In genomic region chr20:63128956-63129355, GRCh38 we compare ENCODE assay signal across 29 cellular contexts.
DNase-seq lines count a peak whose midpoint lies in the region; ATAC-seq, FAIRE-seq and TF ChIP-seq lines count a peak whose summit lies in the region.
"Had no signal": no experiment of that assay in that cellular context is flagged by ENCODE, and none has a peak within 500 bp of the region (broad histone marks: within the 10 kb centered on the region; RNA-seq: fewer than 3 reads in every experiment).

No MANE protein-coding gene starts in this region.

- 89 to 90% methylated on average over 8 to 17 of the region's 17 CpGs for WGBS in endodermal cell (ENCODE audit: insufficient coverage in 1 of 2, insufficient read length in 1 of 2), 2 experiments

- DNase-seq in left ventricle myocardium inferior (peak; percentile 3), right atrium auricular region (ENCODE audit: low spot score) (no peak), endodermal cell (peak; percentile 24), osteocyte (ENCODE audit: extremely low spot score, unreplicated experiment) (peak; percentile 84), RCC 7860 (ENCODE audit: low spot score) (no peak), NCI-H1436 treated with DMSO at 0.1 percent for 48 hours (lab: John Stamatoyannopoulos, UW) (no peak)
- DNase-seq: ACHN; activated naive CD8-positive, alpha-beta T cell treated with anti-CD3 and anti-CD28 coated beads, Interleukin-2, amount 50 U/mL, for 24 hours; BE2C; central memory CD4-positive, alpha-beta T cell; DMS153; effector memory CD8-positive, alpha-beta T cell; erythroblast; midbrain; naive thymus-derived CD4-positive, alpha-beta T cell; NCI-H1417 treated with DMSO at 0.1 percent for 48 hours; NCI-H2081 treated with DMSO at 0.1 percent for 48 hours; NCI-H2227 treated with DMSO at 0.1 percent for 48 hours; NCI-H69; occipital lobe; stimulated activated naive CD4-positive, alpha-beta T cell; uterus had no signal

- no peak overlapping the region for H3K9ac ChIP-seq in endodermal cell (ENCODE audit: extremely low read depth, low read length, poor library complexity, severe bottlenecking)

- no peak for FAIRE-seq in RCC 7860 (lab: Jason Lieb, UNC)
- FAIRE-seq: GM12891 had no signal

- H3K4me3 ChIP-seq in left ventricle myocardium inferior (no peak overlapping the region), right atrium auricular region (no peak overlapping the region), endodermal cell (ENCODE audit: low read length) (no peak overlapping the region)
- H3K4me3 ChIP-seq: left lung, skin epidermis, uterus had no signal

- H3K9me3 ChIP-seq in left ventricle myocardium inferior (replicated peaks) (no peaks in the 10 kb centered on the region), right atrium auricular region (no peaks in the 10 kb centered on the region), endodermal cell (ENCODE audit: control insufficient read depth, low read length) (no peaks in the 10 kb centered on the region)
- H3K9me3 ChIP-seq: BE2C, left lung, uterus had no signal

- H3K27me3 ChIP-seq in left ventricle myocardium inferior (ENCODE audit: low read depth) (peaks cover 100% of the 10 kb centered on the region), right atrium auricular region (no peaks in the 10 kb centered on the region), endodermal cell (ENCODE audit: control insufficient read depth, insufficient read depth, low read length, poor library complexity, severe bottlenecking) (peaks cover 5% of the 10 kb centered on the region)
- H3K27me3 ChIP-seq: uterus had no signal

- H3K4me3 Mint-ChIP-seq in endodermal cell (no peak overlapping the region), osteocyte (ENCODE audit: unreplicated experiment) (no peak overlapping the region)
- H3K4me3 Mint-ChIP-seq: activated CD4-positive, alpha-beta T cell treated with anti-CD3 and anti-CD28 coated beads for 36 hours; activated naive CD8-positive, alpha-beta T cell treated with anti-CD3 and anti-CD28 coated beads, Interleukin-2, amount 50 U/mL, for 24 hours; effector memory CD8-positive, alpha-beta T cell; H9; naive thymus-derived CD4-positive, alpha-beta T cell had no signal

- H3K4me1 Mint-ChIP-seq in endodermal cell = no peaks in the 10 kb centered on the region
- no peaks in the 10 kb centered on the region for H3K4me1 Mint-ChIP-seq in osteocyte (ENCODE audit: unreplicated experiment)
- H3K4me1 Mint-ChIP-seq: activated CD4-positive, alpha-beta T cell treated with anti-CD3 and anti-CD28 coated beads for 36 hours; activated naive CD8-positive, alpha-beta T cell treated with anti-CD3 and anti-CD28 coated beads, Interleukin-2, amount 50 U/mL, for 24 hours; naive thymus-derived CD4-positive, alpha-beta T cell had no signal

- TF ChIP-seq CTCF in left ventricle myocardium inferior (IDR thresholded peaks at IDR 0.05; ENCODE audit: borderline replicate concordance) (no peak), right atrium auricular region (IDR thresholded peaks at IDR 0.05) (no peak), endodermal cell (conservative IDR thresholded peaks at IDR 0.05) (no peak), osteocyte (IDR thresholded peaks at IDR 0.05) (no peak)

- no peaks in the 10 kb centered on the region for H3K27me3 Mint-ChIP-seq in endodermal cell (ENCODE audit: insufficient read depth)
- peaks cover 15% of the 10 kb centered on the region for H3K27me3 Mint-ChIP-seq in osteocyte (ENCODE audit: unreplicated experiment)

- no peaks in the 10 kb centered on the region for H3K9me3 Mint-ChIP-seq in endodermal cell
- H3K9me3 Mint-ChIP-seq in osteocyte (ENCODE audit: unreplicated experiment) = no peaks in the 10 kb centered on the region
- H3K9me3 Mint-ChIP-seq: activated naive CD8-positive, alpha-beta T cell treated with anti-CD3 and anti-CD28 coated beads, Interleukin-2, amount 50 U/mL, for 24 hours; effector memory CD8-positive, alpha-beta T cell; H9 had no signal

- H3K27ac Mint-ChIP-seq in endodermal cell = no peak overlapping the region
- H3K27ac Mint-ChIP-seq in osteocyte (ENCODE audit: unreplicated experiment) = no peak overlapping the region
- H3K27ac Mint-ChIP-seq: activated CD4-positive, alpha-beta T cell treated with anti-CD3 and anti-CD28 coated beads for 36 hours; activated naive CD8-positive, alpha-beta T cell treated with anti-CD3 and anti-CD28 coated beads, Interleukin-2, amount 50 U/mL, for 24 hours; H9; naive thymus-derived CD4-positive, alpha-beta T cell had no signal

- H3K27ac ChIP-seq in left ventricle myocardium inferior (replicated peaks) (no peak overlapping the region), right atrium auricular region (no peak overlapping the region), endodermal cell (ENCODE audit: low read depth, low read length) (no peak overlapping the region)
- H3K27ac ChIP-seq: left lung, skin epidermis, uterus had no signal

- H3K36me3 ChIP-seq in left ventricle myocardium inferior (no peaks in the 10 kb centered on the region), right atrium auricular region (no peaks in the 10 kb centered on the region), endodermal cell (ENCODE audit: control insufficient read depth, insufficient read depth, low read length) (no peaks in the 10 kb centered on the region)
- H3K36me3 ChIP-seq: BE2C, left lung, uterus had no signal

- H3K36me3 Mint-ChIP-seq in endodermal cell (ENCODE audit: low read depth) (no peaks in the 10 kb centered on the region), osteocyte (ENCODE audit: unreplicated experiment) (no peaks in the 10 kb centered on the region)

- intact Hi-C loops in left ventricle myocardium inferior (cut with micrococcal nuclease) = no loop called here

- ATAC-seq in GM18519 (IDR thresholded peaks at IDR 0.05; ENCODE audit: low FRiP score, unreplicated experiment) = no peak
- ATAC-seq: activated CD4-positive, alpha-beta T cell treated with anti-CD3 and anti-CD28 coated beads for 36 hours; activated naive CD8-positive, alpha-beta T cell treated with anti-CD3 and anti-CD28 coated beads, Interleukin-2, amount 50 U/mL, for 24 hours; effector memory CD8-positive, alpha-beta T cell; left lung; naive thymus-derived CD4-positive, alpha-beta T cell; Panc1 had no signal

- H3K4me1 ChIP-seq in left ventricle myocardium inferior (no peaks in the 10 kb centered on the region), right atrium auricular region (no peaks in the 10 kb centered on the region), endodermal cell (ENCODE audit: control insufficient read depth, insufficient read depth, low read length) (no peaks in the 10 kb centered on the region)
- H3K4me1 ChIP-seq: BE2C, left lung, uterus had no signal

Comparison
In these comparisons a context has a peak if more than half of its experiments do, and no peak if none do; other contexts are left out.
1. DNase-seq: peak in left ventricle myocardium inferior (single experiment), endodermal cell (single experiment) and osteocyte (single experiment); none in right atrium auricular region (single experiment), RCC 7860 (single experiment) and NCI-H1436 treated with DMSO at 0.1 percent for 48 hours (single experiment).